In genomic region chr1:246930830-246931548, GRCh38 we compare ENCODE assay signal across 1 cellular context.
TF ChIP-seq lines count a peak whose summit lies in the region.

No MANE protein-coding gene starts in this region.

TF ChIP-seq in HepG2, 621 proteins besides CTCF, POLR2A, EP300 and RAD21 (continued from another document and continues in another):
- TF ChIP-seq NR2F1 (CRISPR knock-in tag; IDR thresholded peaks at IDR 0.05) (no peak), GATA4 (IDR thresholded peaks at IDR 0.05; ENCODE audit: borderline replicate concordance, low read depth) (no peak), ZNF235 (CRISPR knock-in tag; IDR thresholded peaks at IDR 0.05; ENCODE audit: borderline replicate concordance) (0 out of 2 replicates have a peak, but pooled peaks have one; percentile 16), SAP130 (CRISPR knock-in tag; IDR thresholded peaks at IDR 0.05; ENCODE audit: low read depth) (peak; percentile 52; the same call in 1 of the 2 replicates), KLF15 (CRISPR knock-in tag; IDR thresholded peaks at IDR 0.05; ENCODE audit: borderline replicate concordance) (0 out of 2 replicates have a peak, but pooled peaks have one; percentile 38), ZFP90 (CRISPR knock-in tag; IDR thresholded peaks at IDR 0.05; ENCODE audit: borderline replicate concordance) (0 out of 2 replicates have a peak, but pooled peaks have one; percentile 46), CHD4 (IDR thresholded peaks at IDR 0.05; ENCODE audit: borderline replicate concordance, low read length) (no peak), TARDBP (CRISPR knock-in tag; IDR thresholded peaks at IDR 0.05) (no peak), ZNF660 (CRISPR knock-in tag; IDR thresholded peaks at IDR 0.05; ENCODE audit: borderline replicate concordance, low read depth) (no peak), ZBTB10 (CRISPR knock-in tag; IDR thresholded peaks at IDR 0.05; ENCODE audit: borderline replicate concordance) (0 out of 2 replicates have a peak, but pooled peaks have one; percentile 29), KLF9 (CRISPR knock-in tag; IDR thresholded peaks at IDR 0.05; ENCODE audit: low read depth) (no peak), GZF1 (CRISPR knock-in tag; IDR thresholded peaks at IDR 0.05) (no peak), MLLT10 (CRISPR knock-in tag; IDR thresholded peaks at IDR 0.05) (no peak), HDAC1 (CRISPR knock-in tag; IDR thresholded peaks at IDR 0.05) (no peak), RBM22 (optimal IDR thresholded peaks at IDR 0.05; ENCODE audit: low read length) (no peak), CBX5 (CRISPR knock-in tag; IDR thresholded peaks at IDR 0.05; ENCODE audit: borderline replicate concordance) (no peak), HMGXB4 (CRISPR knock-in tag; IDR thresholded peaks at IDR 0.05; ENCODE audit: borderline replicate concordance in 1 of 2, low read depth in 1 of 2) (no peak; a peak in 2 of 4 replicates), ZNF562 (CRISPR knock-in tag; IDR thresholded peaks at IDR 0.05; ENCODE audit: borderline replicate concordance) (no peak), RARG (CRISPR knock-in tag; IDR thresholded peaks at IDR 0.05; ENCODE audit: low read depth) (no peak), NR2C2 (CRISPR knock-in tag; IDR thresholded peaks at IDR 0.05; ENCODE audit: borderline replicate concordance) (no peak), AHDC1 (CRISPR knock-in tag; IDR thresholded peaks at IDR 0.05; ENCODE audit: borderline replicate concordance) (no peak), DNMT1 (CRISPR knock-in tag; IDR thresholded peaks at IDR 0.05) (no peak), ZNF224 (CRISPR knock-in tag; IDR thresholded peaks at IDR 0.05) (no peak), PRPF4 (IDR thresholded peaks at IDR 0.05; ENCODE audit: low read depth, low read length, poor library complexity, severe bottlenecking) (no peak), SATB2 (CRISPR knock-in tag; IDR thresholded peaks at IDR 0.05) (no peak; the same call in 1 of the 2 replicates), ZNF549 (CRISPR knock-in tag; IDR thresholded peaks at IDR 0.05) (no peak), ZNF800 (CRISPR knock-in tag; IDR thresholded peaks at IDR 0.05) (0 out of 2 replicates have a peak, but pooled peaks have one; percentile 38), FOXK2 (IDR thresholded peaks at IDR 0.05) (no peak), HNRNPL (IDR thresholded peaks at IDR 0.05; ENCODE audit: low read depth, low read length) (no peak), ELK4 (CRISPR knock-in tag; IDR thresholded peaks at IDR 0.05; ENCODE audit: borderline replicate concordance) (no peak), CENPBD1 (CRISPR knock-in tag; IDR thresholded peaks at IDR 0.05; ENCODE audit: borderline replicate concordance, low read depth) (no peak), ZNF552 (CRISPR knock-in tag; IDR thresholded peaks at IDR 0.05; ENCODE audit: borderline replicate concordance) (no peak), HNRNPH1 (optimal IDR thresholded peaks at IDR 0.05; ENCODE audit: low read depth, low read length) (no peak), ZNF737 (CRISPR knock-in tag; IDR thresholded peaks at IDR 0.05; ENCODE audit: borderline replicate concordance) (no peak), PAWR (CRISPR knock-in tag; IDR thresholded peaks at IDR 0.05; ENCODE audit: borderline replicate concordance) (no peak), KAT7 (CRISPR knock-in tag; IDR thresholded peaks at IDR 0.05; ENCODE audit: borderline replicate concordance) (no peak), SSRP1 (CRISPR knock-in tag; IDR thresholded peaks at IDR 0.05) (no peak), TBP (CRISPR knock-in tag; IDR thresholded peaks at IDR 0.05) (no peak), SAFB2 (CRISPR knock-in tag; IDR thresholded peaks at IDR 0.05; ENCODE audit: borderline replicate concordance, low read depth) (peak; percentile 1; the same call in 1 of the 2 replicates), ZBTB34 (CRISPR knock-in tag; IDR thresholded peaks at IDR 0.05) (no peak), ZNF451 (CRISPR knock-in tag; IDR thresholded peaks at IDR 0.05) (no peak), RCOR2 (CRISPR knock-in tag; IDR thresholded peaks at IDR 0.05) (no peak), PRDM15 (CRISPR knock-in tag; IDR thresholded peaks at IDR 0.05) (no peak; the same call in 1 of the 2 replicates), CAMTA2 (CRISPR knock-in tag; IDR thresholded peaks at IDR 0.05; ENCODE audit: borderline replicate concordance) (no peak; the same call in 1 of the 2 replicates)
